ENCODE assay signal across 1 cellular context in genomic region chr20:34058831-34059230, GRCh38.
TF ChIP-seq lines count a peak whose summit lies in the region.

No MANE protein-coding gene starts in this region.

TF ChIP-seq in K562, 482 proteins besides CTCF, POLR2A, EP300 and RAD21 (continued from another document):
- 0 out of 2 replicates have a peak, but pooled peaks have one; percentile 37 for TF ChIP-seq REST (CRISPR knock-in tag; IDR thresholded peaks at IDR 0.05; ENCODE audit: low read depth)
- TF ChIP-seq HNRNPK (IDR thresholded peaks at IDR 0.05; ENCODE audit: low read depth, low read length, poor library complexity, severe bottlenecking), result no peak
- TF ChIP-seq MECOM (CRISPR knock-in tag; IDR thresholded peaks at IDR 0.05), result no peak
- TF ChIP-seq MCM3 (IDR thresholded peaks at IDR 0.05), result no peak
- no peak for TF ChIP-seq THRAP3 (IDR thresholded peaks at IDR 0.05; ENCODE audit: borderline replicate concordance)
- no peak for TF ChIP-seq SMARCC2 (IDR thresholded peaks at IDR 0.05; ENCODE audit: low read depth)
- TF ChIP-seq USF1 (CRISPR knock-in tag; IDR thresholded peaks at IDR 0.05), result no peak
- TF ChIP-seq EHMT2 (IDR thresholded peaks at IDR 0.05), result peak; percentile 81
TF ChIP-seq in K562: peak in this region for 3.
